In the genomic region with DNA sequence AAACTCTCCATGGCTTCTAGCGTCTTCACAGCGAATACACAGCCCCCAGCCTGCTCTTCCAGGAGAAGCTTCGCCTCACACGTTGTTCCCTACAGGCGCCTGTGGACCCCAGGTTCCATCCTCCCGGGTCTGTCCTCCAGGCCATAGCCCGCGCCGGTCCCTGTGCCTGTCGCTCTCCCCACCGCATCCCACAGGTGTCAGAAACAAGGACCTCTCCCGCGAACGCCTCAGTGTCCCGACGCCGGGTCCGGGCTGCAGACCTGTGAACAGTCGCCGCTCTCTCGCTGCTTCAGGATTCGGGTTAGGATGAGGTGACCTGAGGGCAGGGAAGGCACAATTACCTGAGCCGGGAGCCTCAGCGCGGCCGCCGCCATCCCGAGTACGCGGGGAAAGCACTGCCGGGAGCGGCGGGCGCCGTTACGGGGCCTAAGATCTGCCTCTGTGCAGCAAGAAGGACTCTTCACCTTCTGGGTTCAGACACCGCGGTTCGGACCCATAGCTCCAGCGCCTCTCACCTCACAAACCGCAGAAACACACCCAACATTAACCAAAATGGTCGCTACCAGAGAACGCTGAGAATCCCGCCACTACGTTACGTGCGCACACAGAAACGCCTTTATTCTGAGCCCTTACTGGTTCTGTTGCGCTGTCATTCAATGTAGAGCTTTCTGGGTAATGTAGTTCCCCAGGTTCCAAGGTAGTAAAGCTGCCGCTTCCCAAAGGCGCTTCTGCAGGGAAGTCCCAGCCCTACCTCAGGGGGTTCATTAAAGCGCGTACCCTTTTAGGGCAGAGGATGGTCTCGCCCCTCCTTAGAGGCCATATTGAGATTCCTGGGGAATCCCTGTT, we compare ENCODE assay signal across 8 cellular contexts. TPM values are rescaled to one million over a fixed set of nuclear protein-coding genes. Genes with fewer than 3 reads are reported as not detected.
DNase-seq lines count a peak whose midpoint lies in the region; TF ChIP-seq lines count a peak whose summit lies in the region.

A gene (minus strand): TSS at position 583 of the 846 bp plus-strand sequence. CDS start 1,580 bp downstream, outside the sequence.

- peaks cover 2 to 49% of the 10 kb centered on the region in 2 donors for H3K36me3 ChIP-seq in muscle layer of duodenum (ENCODE audit: control insufficient read depth in 1 of 2, insufficient read depth in 2 of 2, low read length in 2 of 2)

- intact Hi-C loops in activated T-helper 1 cell treated with anti-CD3 and anti-CD28 coated beads, Interleukin-12 subunit alpha, Interleukin-12 subunit beta, Interleukin-2, Interleukin-4 antibody, amounts not matched to agents 30 ng/mL and 10 ng/mL and 1 ng/mL, durations not matched to agents 14 hours and 24 hours and 36 hours (cut with micrococcal nuclease) = no loop called here

- H3K9me3 Mint-ChIP-seq in activated T-helper 1 cell treated with anti-CD3 and anti-CD28 coated beads, Interleukin-12 subunit alpha, Interleukin-12 subunit beta, Interleukin-2, Interleukin-4 antibody, amounts not matched to agents 30 ng/mL and 10 ng/mL and 1 ng/mL, durations not matched to agents 14 hours and 24 hours and 36 hours = peaks cover 54% of the 10 kb centered on the region

- H3K27me3 ChIP-seq in muscle layer of duodenum (ENCODE audit: low read depth, low read length) = no peaks in the 10 kb centered on the region

- peaks cover 0 to 7% of the 10 kb centered on the region in 2 donors for H3K4me1 ChIP-seq in muscle layer of duodenum (ENCODE audit: control insufficient read depth in 1 of 2, insufficient read depth in 2 of 2, low read length in 2 of 2)

- peaks cover 23% of the 10 kb centered on the region for H3K36me3 Mint-ChIP-seq in activated T-helper 1 cell treated with anti-CD3 and anti-CD28 coated beads, Interleukin-12 subunit alpha, Interleukin-12 subunit beta, Interleukin-2, Interleukin-4 antibody, amounts not matched to agents 30 ng/mL and 10 ng/mL and 1 ng/mL, durations not matched to agents 14 hours and 24 hours and 36 hours (ENCODE audit: low read depth)

- H3K27ac ChIP-seq in muscle layer of duodenum (ENCODE audit: low read length) (no peak within 1 kb of the TSS), temporal lobe (ENCODE audit: low read depth, low read length) (peak within 1 kb of the TSS; percentile 91)

- no peaks in the 10 kb centered on the region for H3K27me3 Mint-ChIP-seq in activated T-helper 1 cell treated with anti-CD3 and anti-CD28 coated beads, Interleukin-12 subunit alpha, Interleukin-12 subunit beta, Interleukin-2, Interleukin-4 antibody, amounts not matched to agents 30 ng/mL and 10 ng/mL and 1 ng/mL, durations not matched to agents 14 hours and 24 hours and 36 hours (ENCODE audit: insufficient read depth)

- no peak for TF ChIP-seq CTCF in GM12864 (IDR thresholded peaks at IDR 0.05; ENCODE audit: low read depth, low read length, missing control alignments)
- TF ChIP-seq CTCF in LNCaP clone FGC (IDR thresholded peaks at IDR 0.05; ENCODE audit: control insufficient read depth, extremely low read depth, insufficient read depth) = no peak
- TF ChIP-seq CTCF in fibroblast of pulmonary artery (IDR thresholded peaks at IDR 0.05; ENCODE audit: low read length, missing control alignments) = no peak

- H3K4me1 Mint-ChIP-seq in activated T-helper 1 cell treated with anti-CD3 and anti-CD28 coated beads, Interleukin-12 subunit alpha, Interleukin-12 subunit beta, Interleukin-2, Interleukin-4 antibody, amounts not matched to agents 30 ng/mL and 10 ng/mL and 1 ng/mL, durations not matched to agents 14 hours and 24 hours and 36 hours (ENCODE audit: low read depth) = no peaks in the 10 kb centered on the region

- H3K4me3 ChIP-seq in GM12864 (ENCODE audit: low read depth, low read length) (peak within 1 kb of the TSS; percentile 55), LNCaP clone FGC (ENCODE audit: low read depth, low read length) (peak within 1 kb of the TSS; percentile 86), fibroblast of pulmonary artery (replicated peaks; ENCODE audit: low read depth, low read length) (peak within 1 kb of the TSS; percentile 90), muscle layer of duodenum (ENCODE audit: low read depth in 1 of 2, low read length in 2 of 2) (peak within 1 kb of the TSS; percentile 75 to 78)

- peak within 1 kb of the TSS; percentile 81 for H3K4me3 Mint-ChIP-seq in activated T-helper 1 cell treated with anti-CD3 and anti-CD28 coated beads, Interleukin-12 subunit alpha, Interleukin-12 subunit beta, Interleukin-2, Interleukin-4 antibody, amounts not matched to agents 30 ng/mL and 10 ng/mL and 1 ng/mL, durations not matched to agents 14 hours and 24 hours and 36 hours

- peaks cover 9 to 40% of the 10 kb centered on the region in 2 donors for H3K9me3 ChIP-seq in muscle layer of duodenum (ENCODE audit: control insufficient read depth in 1 of 2, low read length in 2 of 2)

- peak within 1 kb of the TSS; percentile 7 for H3K27ac Mint-ChIP-seq in activated T-helper 1 cell treated with anti-CD3 and anti-CD28 coated beads, Interleukin-12 subunit alpha, Interleukin-12 subunit beta, Interleukin-2, Interleukin-4 antibody, amounts not matched to agents 30 ng/mL and 10 ng/mL and 1 ng/mL, durations not matched to agents 14 hours and 24 hours and 36 hours

- peak; percentile 41 for DNase-seq in GM12864 (ENCODE audit: low read depth)
- DNase-seq in LNCaP clone FGC (ENCODE audit: low read depth) = peak; percentile 72
- peak; percentile 8 for DNase-seq in activated T-helper 1 cell treated with anti-CD3 and anti-CD28 coated beads, Interleukin-12 subunit alpha, Interleukin-12 subunit beta, Interleukin-2, Interleukin-4 antibody, amounts not matched to agents 30 ng/mL and 10 ng/mL and 1 ng/mL, durations not matched to agents 14 hours and 24 hours and 36 hours (ENCODE audit: low spot score)
- peak; percentile 90 for DNase-seq in fibroblast of pulmonary artery (ENCODE audit: low read depth)
- DNase-seq in amniotic stem cell (lab: John Stamatoyannopoulos, UW) = no peak
- no peak for DNase-seq in GM19238 (ENCODE audit: insufficient read length, low spot score)

RNA-seq across cellular contexts. Expression of the gene that starts here (rescaled TPM):
- total RNA-seq in activated T-helper 1 cell treated with anti-CD3 and anti-CD28 coated beads, Interleukin-12 subunit alpha, Interleukin-12 subunit beta, Interleukin-2, Interleukin-4 antibody, amounts not matched to agents 30 ng/mL and 10 ng/mL and 1 ng/mL, durations not matched to agents 14 hours and 24 hours and 36 hours = 0.70 and 3.6 TPM in 2 replicates
- total RNA-seq in temporal lobe = 35.9 TPM

Comparison
In these comparisons a context has a peak if more than half of its experiments do, and no peak if none do; other contexts are left out.
1. DNase-seq: peak in GM12864 (single experiment), LNCaP clone FGC (single experiment), activated T-helper 1 cell treated with anti-CD3 and anti-CD28 coated beads, Interleukin-12 subunit alpha, Interleukin-12 subunit beta, Interleukin-2, Interleukin-4 antibody, amounts not matched to agents 30 ng/mL and 10 ng/mL and 1 ng/mL, durations not matched to agents 14 hours and 24 hours and 36 hours (single experiment) and fibroblast of pulmonary artery (single experiment); none in amniotic stem cell (single experiment) and GM19238 (single experiment).
2. Peak in every context shown above with its lines, with median percentiles within 50 percentile points of each other: H3K4me3 ChIP-seq.